ENCODE assay signal across 32 cellular contexts in genomic region chr16:76371441-76371840, GRCh38.
"Had no signal": no experiment of that assay in that cellular context is flagged by ENCODE, and none has a peak within 500 bp of the region (broad histone marks: within the 10 kb centered on the region; RNA-seq: fewer than 3 reads in every experiment).

No MANE protein-coding gene starts in this region.

- DNase-seq: activated effector memory CD4-positive, alpha-beta T cell treated with anti-CD3 and anti-CD28 coated beads, Interleukin-2, amount 50 U/mL, for 16 hours; activated effector memory CD4-positive, alpha-beta T cell treated with Interleukin-2 at 50 U/mL for 16 hours; activated gamma-delta T cell; activated gamma-delta T cell treated with Interleukin-2 at 50 U/mL for 16 hours; activated naive CD4-positive, alpha-beta T cell; activated naive CD4-positive, alpha-beta T cell treated with anti-CD3 and anti-CD28 coated beads for 36 hours; activated naive CD4-positive, alpha-beta T cell treated with anti-CD3 and anti-CD28 coated beads, Interleukin-2, amount 10 ng/mL, durations not matched to agents 7 days and 5 days; activated naive CD4-positive, alpha-beta T cell treated with anti-CD3 and anti-CD28 coated beads, Interleukin-2, amount 50 U/mL, for 16 hours; activated naive CD4-positive, alpha-beta T cell treated with Interleukin-2 at 50 U/mL for 16 hours; activated naive CD8-positive, alpha-beta T cell treated with anti-CD3 and anti-CD28 coated beads for 36 hours; activated naive CD8-positive, alpha-beta T cell treated with anti-CD3 and anti-CD28 coated beads, Interleukin-2, amount 10 ng/mL, durations not matched to agents 7 days and 5 days; activated naive CD8-positive, alpha-beta T cell treated with anti-CD3 and anti-CD28 coated beads, Interleukin-2, amount 50 U/mL, for 24 hours; activated T-cell treated with anti-CD3 and anti-CD28 coated beads, Interleukin-2, amount 50 U/mL, for 1 hour; activated T-cell treated with anti-CD3 and anti-CD28 coated beads, Interleukin-2, amount 50 U/mL, for 24 hours; activated T-cell treated with anti-CD3 and anti-CD28 coated beads, Interleukin-2, amount 50 U/mL, for 4 hours; activated T-cell treated with anti-CD3 and anti-CD28 coated beads, Interleukin-2, amount 50 U/mL, for 48 hours; activated T-cell treated with anti-CD3 and anti-CD28 coated beads, Interleukin-2, amount 50 U/mL, for 72 hours; adrenal gland; amniotic stem cell; amygdala; anterior cingulate cortex; aorta; body of pancreas; brain microvascular endothelial cell; caudate nucleus; central memory CD4-positive, alpha-beta T cell; cerebellar nuclear complex had no signal

- H3K4me1 ChIP-seq: adrenal gland, ascending aorta, body of pancreas, breast epithelium had no signal

- H3K36me3 ChIP-seq: adrenal gland, ascending aorta, brain microvascular endothelial cell, breast epithelium, cardiac muscle cell had no signal

- H3K27me3 ChIP-seq: adrenal gland, ascending aorta, body of pancreas, brain microvascular endothelial cell, breast epithelium, cardiac muscle cell had no signal

- H3K27ac ChIP-seq: adrenal gland, ascending aorta, body of pancreas, brain microvascular endothelial cell, breast epithelium, cardiac muscle cell had no signal

- ATAC-seq: activated naive CD4-positive, alpha-beta T cell treated with anti-CD3 and anti-CD28 coated beads, Interleukin-2, amount 50 U/mL, for 72 hours; activated naive CD8-positive, alpha-beta T cell treated with anti-CD3 and anti-CD28 coated beads, Interleukin-2, amount 50 U/mL, for 24 hours; activated T-cell treated with anti-CD3 and anti-CD28 coated beads, Interleukin-2, amount 50 U/mL, for 4 hours; activated T-cell treated with anti-CD3 and anti-CD28 coated beads, Interleukin-2, amount 50 U/mL, for 72 hours; activated T-helper 17 cell treated with anti-CD3 and anti-CD28 coated beads, Interleukin-2, amount 50 U/mL, for 72 hours; body of pancreas had no signal

- H3K4me3 ChIP-seq: adrenal gland, ascending aorta, body of pancreas, breast epithelium, cardiac muscle cell had no signal

- H3K9me3 ChIP-seq: adrenal gland, ascending aorta, body of pancreas, breast epithelium had no signal
